ENCODE assay signal across 20 cellular contexts in the genomic region with DNA sequence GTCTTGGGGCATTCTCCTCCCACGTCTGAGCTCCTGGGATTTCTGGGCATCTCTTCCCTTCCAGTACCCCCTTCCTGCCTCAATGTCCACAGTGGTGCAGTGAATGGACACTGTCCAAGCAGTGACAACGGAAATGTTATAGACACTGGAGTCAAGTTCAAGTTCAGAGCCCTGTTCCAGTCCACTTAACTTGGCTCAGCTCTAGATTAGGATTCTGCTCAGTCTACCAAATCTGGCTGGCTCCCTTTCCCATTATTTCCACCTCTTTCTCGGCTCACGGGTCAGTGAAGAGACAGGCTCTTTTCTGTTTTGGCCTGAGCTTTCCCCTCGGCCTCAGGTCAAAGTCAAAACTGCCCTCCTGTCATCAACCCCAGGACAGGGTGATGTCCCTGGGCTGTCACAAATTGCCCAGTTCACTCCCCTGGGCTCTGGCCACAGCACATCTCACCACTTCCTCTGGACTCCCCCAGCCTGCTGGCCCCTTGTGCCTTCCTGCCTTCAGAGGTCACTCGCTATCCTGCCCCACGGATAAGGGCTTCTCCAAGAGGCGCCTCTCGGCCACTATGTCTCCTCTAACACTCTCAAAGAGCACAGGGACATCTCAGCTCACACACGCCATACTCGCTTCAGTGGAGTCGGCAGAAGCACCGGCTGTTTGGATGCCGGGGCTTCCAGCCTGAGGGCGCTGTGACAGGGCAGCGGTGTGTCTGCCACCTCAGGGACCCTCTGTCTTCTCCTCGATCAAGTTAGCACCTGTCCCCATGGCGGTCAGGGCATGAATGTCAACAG.
"Had no signal": no experiment of that assay in that cellular context is flagged by ENCODE, and none has a peak within 500 bp of the region (broad histone marks: within the 10 kb centered on the region; RNA-seq: fewer than 3 reads in every experiment).

No MANE protein-coding gene starts in this region.

- H3K9me3 ChIP-seq: colonic mucosa, esophagus muscularis mucosa, tibial artery, uterus had no signal

- H3K9me3 Mint-ChIP-seq: natural killer cell; T-helper 2 cell treated with Interferon-gamma antibody and Interleukin-4, amounts not matched to agents 5 μg/mL and 100 μg/mL, for 36 hours had no signal

- H3K4me1 ChIP-seq: colonic mucosa, esophagus muscularis mucosa, tibial artery, uterus had no signal

- H3K27ac Mint-ChIP-seq: activated naive CD8-positive, alpha-beta T cell; natural killer cell; progenitor cell of endocrine pancreas; T-helper 2 cell treated with Interferon-gamma antibody and Interleukin-4, amounts not matched to agents 5 μg/mL and 100 μg/mL, for 36 hours had no signal

- H3K4me3 ChIP-seq: colonic mucosa, esophagus muscularis mucosa, tibial artery, uterus had no signal

- H3K4me3 Mint-ChIP-seq: activated naive CD8-positive, alpha-beta T cell; natural killer cell; T-helper 2 cell treated with Interferon-gamma antibody and Interleukin-4, amounts not matched to agents 5 μg/mL and 100 μg/mL, for 36 hours had no signal

- DNase-seq: activated CD4-positive, alpha-beta T cell treated with anti-CD3 and anti-CD28 coated beads, Interleukin-2, amount 50 U/mL, for 48 hours; activated CD4-positive, CD25-positive, alpha-beta regulatory T cell treated with anti-CD3 and anti-CD28 coated beads, Interleukin-2, amount 50 U/mL, for 72 hours; activated effector memory CD4-positive, alpha-beta T cell treated with anti-CD3 and anti-CD28 coated beads, Interleukin-2, amount 50 U/mL, for 16 hours; amniotic stem cell; central memory CD4-positive, alpha-beta T cell; colonic mucosa; hippocampal formation; left ventricle myocardium superior; mesendoderm; natural killer cell; occipital lobe; stimulated activated CD4-positive, alpha-beta T cell treated with anti-CD3 and anti-CD28 coated beads, Interleukin-1b, Interleukin-23, amount 100 ng/mL, for 48 hours; SW 1271; tibial artery; uterus had no signal

- H3K36me3 Mint-ChIP-seq: activated naive CD8-positive, alpha-beta T cell; natural killer cell had no signal

- H3K36me3 ChIP-seq: colonic mucosa, uterus had no signal

- H3K27ac ChIP-seq: colonic mucosa, esophagus muscularis mucosa, tibial artery, uterus had no signal

- H3K27me3 ChIP-seq: colonic mucosa, esophagus muscularis mucosa, tibial artery, uterus had no signal

- H3K27me3 Mint-ChIP-seq: activated naive CD8-positive, alpha-beta T cell; progenitor cell of endocrine pancreas had no signal

- ATAC-seq: left ventricle myocardium superior, natural killer cell, sciatic nerve had no signal
